ENCODE assay signal across 8 cellular contexts in genomic region chr14:39469094-39469710, GRCh38. TPM values are rescaled to one million over a fixed set of nuclear protein-coding genes. Genes with fewer than 3 reads are reported as not detected.
DNase-seq lines count a peak whose midpoint lies in the region; ATAC-seq, FAIRE-seq and TF ChIP-seq lines count a peak whose summit lies in the region.

No MANE protein-coding gene starts in this region.

- CTCF ChIA-PET in SK-N-SH (lab: Yijun Ruan, JAX) = no interaction called here

- no peak for TF ChIP-seq EP300 in SK-N-SH (IDR thresholded peaks at IDR 0.05; ENCODE audit: borderline replicate concordance in 1 of 2, low read depth in 1 of 2, low read length in 1 of 2)

- no peak overlapping the region for H2AFZ ChIP-seq in SK-N-SH (ENCODE audit: low read depth)

- no peak overlapping the region for H3K4me3 ChIP-seq in SK-N-SH (ENCODE audit: low read depth in 2 of 2, low read length in 1 of 2)

- no peaks in the 10 kb centered on the region for H3K27me3 ChIP-seq in SK-N-SH (ENCODE audit: insufficient read depth)

- H3K9me3 ChIP-seq in SK-N-SH = no peaks in the 10 kb centered on the region

- no peak overlapping the region for H3K4me2 ChIP-seq in SK-N-SH

- WGBS in SK-N-SH (ENCODE audit: low lambda C conversion rate) = no CpG with 5 or more reads among the region's 5 CpGs

- no peak for FAIRE-seq in H54 (lab: Jason Lieb, UNC)

- TF ChIP-seq POLR2A in H54 (IDR thresholded peaks at IDR 0.05; ENCODE audit: low read depth, low read length) = no peak

- no peak overlapping the region for H3K27ac ChIP-seq in SK-N-SH (ENCODE audit: low read depth in 2 of 2, low read length in 1 of 2)

- H3K4me1 ChIP-seq in SK-N-SH (ENCODE audit: control insufficient read depth in 1 of 2, insufficient read depth in 2 of 2, low read depth in 1 of 2, low read length in 1 of 2) = no peaks in the 10 kb centered on the region

- no peaks in the 10 kb centered on the region for H3F3A ChIP-seq in SK-N-SH (replicated peaks; ENCODE audit: insufficient read depth)

- ATAC-seq in SK-N-SH treated with all-trans-retinoic acid at 6 μM for 48 hours = no peak
- ATAC-seq in GM21528 (IDR thresholded peaks at IDR 0.05; ENCODE audit: low FRiP score, unreplicated experiment) = peak; percentile 94
- ATAC-seq in HG03571 (IDR thresholded peaks at IDR 0.05; ENCODE audit: unreplicated experiment) = peak; percentile 93

- TF ChIP-seq RAD21 in SK-N-SH (IDR thresholded peaks at IDR 0.05; ENCODE audit: low read length) = peak; percentile 31; the same call in 1 of the 2 replicates

- 0 out of 2 replicates have a peak, but pooled peaks have one; percentile 6 for TF ChIP-seq CTCF in SK-N-SH (IDR thresholded peaks at IDR 0.05)

- H3K9me2 ChIP-seq in SK-N-SH = no peaks in the 10 kb centered on the region

- no peak overlapping the region for H3K9ac ChIP-seq in SK-N-SH

- POLR2A ChIA-PET in SK-N-SH (lab: Yijun Ruan, JAX) = no interaction called here

- no peaks in the 10 kb centered on the region for H4K20me1 ChIP-seq in SK-N-SH (ENCODE audit: insufficient read depth)

- H3K36me3 ChIP-seq in SK-N-SH (replicated peaks in 1 of 2; ENCODE audit: control insufficient read depth in 1 of 2, insufficient read depth in 2 of 2, low read length in 1 of 2) = no peaks in the 10 kb centered on the region

- DNase-seq in SK-N-SH = no peak
- peak; percentile 25 for DNase-seq in activated T-cell treated with anti-CD3 and anti-CD28 coated beads, Interleukin-2, amount 50 U/mL, for 1 hour
- peak; percentile 25 for DNase-seq in midbrain (lab: John Stamatoyannopoulos, UW)
- DNase-seq in NCI-H526 treated with DMSO at 0.1 percent for 48 hours (lab: John Stamatoyannopoulos, UW) = no peak
- DNase-seq in H54 (ENCODE audit: insufficient read length, low spot score) = no peak

- no peaks in the 10 kb centered on the region for H3K79me2 ChIP-seq in SK-N-SH (ENCODE audit: insufficient read depth)

TF ChIP-seq in SK-N-SH, 30 proteins besides CTCF, POLR2A, EP300 and RAD21 (continues in another document):
- TF ChIP-seq GATA2 (CRISPR knock-in tag; IDR thresholded peaks at IDR 0.05) (no peak), SIN3A (IDR thresholded peaks at IDR 0.05; ENCODE audit: borderline replicate concordance, low read depth, low read length) (no peak), NRF1 (IDR thresholded peaks at IDR 0.05; ENCODE audit: low read depth, low read length) (no peak), NFIC (IDR thresholded peaks at IDR 0.05; ENCODE audit: borderline replicate concordance) (no peak), TEAD4 (IDR thresholded peaks at IDR 0.05; ENCODE audit: borderline replicate concordance, insufficient read depth) (no peak), MAX (IDR thresholded peaks at IDR 0.05; ENCODE audit: low read depth) (no peak), REST (IDR thresholded peaks at IDR 0.05; ENCODE audit: low read depth, low read length) (no peak), FOSL2 (IDR thresholded peaks at IDR 0.05; ENCODE audit: borderline replicate concordance, low read depth) (no peak), YY1 (IDR thresholded peaks at IDR 0.05; ENCODE audit: low read depth) (no peak), PBX3 (IDR thresholded peaks at IDR 0.05) (no peak), MEF2A (IDR thresholded peaks at IDR 0.05; ENCODE audit: borderline replicate concordance, low read depth) (no peak)

TF ChIP-seq in SK-N-SH treated with all-trans-retinoic acid at 6 μM for 48 hours, 23 proteins besides CTCF, POLR2A, EP300 and RAD21:
- no peak for TF ChIP-seq GLIS3 (CRISPR knock-in tag; IDR thresholded peaks at IDR 0.05)
- TF ChIP-seq ZNF70 (CRISPR knock-in tag; IDR thresholded peaks at IDR 0.05) = no peak
- TF ChIP-seq TOX (CRISPR knock-in tag; IDR thresholded peaks at IDR 0.05; ENCODE audit: borderline replicate concordance) = no peak
- no peak for TF ChIP-seq OSR1 (CRISPR knock-in tag; IDR thresholded peaks at IDR 0.05)
- no peak for TF ChIP-seq ZNF565 (CRISPR knock-in tag; conservative IDR thresholded peaks at IDR 0.05; ENCODE audit: low read depth)
- TF ChIP-seq BACH2 (CRISPR knock-in tag; IDR thresholded peaks at IDR 0.05; ENCODE audit: borderline replicate concordance) = no peak
- TF ChIP-seq, protein P1, sequence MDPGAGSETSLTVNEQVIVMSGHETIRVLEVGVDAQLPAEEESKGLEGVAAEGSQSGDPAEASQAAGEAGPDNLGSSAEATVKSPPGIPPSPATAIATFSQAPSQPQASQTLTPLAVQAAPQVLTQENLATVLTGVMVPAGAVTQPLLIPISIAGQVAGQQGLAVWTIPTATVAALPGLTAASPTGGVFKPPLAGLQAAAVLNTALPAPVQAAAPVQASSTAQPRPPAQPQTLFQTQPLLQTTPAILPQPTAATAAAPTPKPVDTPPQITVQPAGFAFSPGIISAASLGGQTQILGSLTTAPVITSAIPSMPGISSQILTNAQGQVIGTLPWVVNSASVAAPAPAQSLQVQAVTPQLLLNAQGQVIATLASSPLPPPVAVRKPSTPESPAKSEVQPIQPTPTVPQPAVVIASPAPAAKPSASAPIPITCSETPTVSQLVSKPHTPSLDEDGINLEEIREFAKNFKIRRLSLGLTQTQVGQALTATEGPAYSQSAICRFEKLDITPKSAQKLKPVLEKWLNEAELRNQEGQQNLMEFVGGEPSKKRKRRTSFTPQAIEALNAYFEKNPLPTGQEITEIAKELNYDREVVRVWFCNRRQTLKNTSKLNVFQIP (CRISPR knock-in tag; IDR thresholded peaks at IDR 0.05; ENCODE audit: borderline replicate concordance, low read depth) = no peak
- TF ChIP-seq, protein P2, sequence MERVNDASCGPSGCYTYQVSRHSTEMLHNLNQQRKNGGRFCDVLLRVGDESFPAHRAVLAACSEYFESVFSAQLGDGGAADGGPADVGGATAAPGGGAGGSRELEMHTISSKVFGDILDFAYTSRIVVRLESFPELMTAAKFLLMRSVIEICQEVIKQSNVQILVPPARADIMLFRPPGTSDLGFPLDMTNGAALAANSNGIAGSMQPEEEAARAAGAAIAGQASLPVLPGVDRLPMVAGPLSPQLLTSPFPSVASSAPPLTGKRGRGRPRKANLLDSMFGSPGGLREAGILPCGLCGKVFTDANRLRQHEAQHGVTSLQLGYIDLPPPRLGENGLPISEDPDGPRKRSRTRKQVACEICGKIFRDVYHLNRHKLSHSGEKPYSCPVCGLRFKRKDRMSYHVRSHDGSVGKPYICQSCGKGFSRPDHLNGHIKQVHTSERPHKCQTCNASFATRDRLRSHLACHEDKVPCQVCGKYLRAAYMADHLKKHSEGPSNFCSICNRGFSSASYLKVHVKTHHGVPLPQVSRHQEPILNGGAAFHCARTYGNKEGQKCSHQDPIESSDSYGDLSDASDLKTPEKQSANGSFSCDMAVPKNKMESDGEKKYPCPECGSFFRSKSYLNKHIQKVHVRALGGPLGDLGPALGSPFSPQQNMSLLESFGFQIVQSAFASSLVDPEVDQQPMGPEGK (CRISPR knock-in tag; IDR thresholded peaks at IDR 0.05; ENCODE audit: borderline replicate concordance) = no peak
- no peak for TF ChIP-seq RARB (CRISPR knock-in tag; IDR thresholded peaks at IDR 0.05)
- TF ChIP-seq ISL1 (CRISPR knock-in tag; IDR thresholded peaks at IDR 0.05) = no peak
- TF ChIP-seq TCF4 (CRISPR knock-in tag; IDR thresholded peaks at IDR 0.05; ENCODE audit: borderline replicate concordance) = no peak
- TF ChIP-seq, protein P3, sequence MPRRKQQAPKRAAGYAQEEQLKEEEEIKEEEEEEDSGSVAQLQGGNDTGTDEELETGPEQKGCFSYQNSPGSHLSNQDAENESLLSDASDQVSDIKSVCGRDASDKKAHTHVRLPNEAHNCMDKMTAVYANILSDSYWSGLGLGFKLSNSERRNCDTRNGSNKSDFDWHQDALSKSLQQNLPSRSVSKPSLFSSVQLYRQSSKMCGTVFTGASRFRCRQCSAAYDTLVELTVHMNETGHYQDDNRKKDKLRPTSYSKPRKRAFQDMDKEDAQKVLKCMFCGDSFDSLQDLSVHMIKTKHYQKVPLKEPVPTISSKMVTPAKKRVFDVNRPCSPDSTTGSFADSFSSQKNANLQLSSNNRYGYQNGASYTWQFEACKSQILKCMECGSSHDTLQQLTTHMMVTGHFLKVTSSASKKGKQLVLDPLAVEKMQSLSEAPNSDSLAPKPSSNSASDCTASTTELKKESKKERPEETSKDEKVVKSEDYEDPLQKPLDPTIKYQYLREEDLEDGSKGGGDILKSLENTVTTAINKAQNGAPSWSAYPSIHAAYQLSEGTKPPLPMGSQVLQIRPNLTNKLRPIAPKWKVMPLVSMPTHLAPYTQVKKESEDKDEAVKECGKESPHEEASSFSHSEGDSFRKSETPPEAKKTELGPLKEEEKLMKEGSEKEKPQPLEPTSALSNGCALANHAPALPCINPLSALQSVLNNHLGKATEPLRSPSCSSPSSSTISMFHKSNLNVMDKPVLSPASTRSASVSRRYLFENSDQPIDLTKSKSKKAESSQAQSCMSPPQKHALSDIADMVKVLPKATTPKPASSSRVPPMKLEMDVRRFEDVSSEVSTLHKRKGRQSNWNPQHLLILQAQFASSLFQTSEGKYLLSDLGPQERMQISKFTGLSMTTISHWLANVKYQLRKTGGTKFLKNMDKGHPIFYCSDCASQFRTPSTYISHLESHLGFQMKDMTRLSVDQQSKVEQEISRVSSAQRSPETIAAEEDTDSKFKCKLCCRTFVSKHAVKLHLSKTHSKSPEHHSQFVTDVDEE (CRISPR knock-in tag; IDR thresholded peaks at IDR 0.05) = no peak
- no peak for TF ChIP-seq ZFP30 (CRISPR knock-in tag; IDR thresholded peaks at IDR 0.05)
- TF ChIP-seq CSDC2 (CRISPR knock-in tag; IDR thresholded peaks at IDR 0.05) = no peak

RNA-seq across cellular contexts. Expression of gene FBXO33, which starts 37.0 kb away (rescaled TPM):
- polyA plus RNA-seq in SK-N-SH (2012; rRNA removed) = 4.2 and 6.3 TPM in 2 replicates
- polyA plus RNA-seq in SK-N-SH (2012; cell fraction: cytosol; rRNA removed) = 5.7 and 5.8 TPM in 2 replicates
- 2.4 and 5.1 TPM in 2 replicates for polyA plus RNA-seq in SK-N-SH (2012; cell fraction: nucleus; rRNA removed)

Comparison
In these comparisons a context has a peak if more than half of its experiments do, and no peak if none do; other contexts are left out.
1. DNase-seq: peak in activated T-cell treated with anti-CD3 and anti-CD28 coated beads, Interleukin-2, amount 50 U/mL, for 1 hour (single experiment) and midbrain (single experiment); none in SK-N-SH (single experiment), NCI-H526 treated with DMSO at 0.1 percent for 48 hours (single experiment) and H54 (single experiment).